ENCODE assay signal across 15 cellular contexts in genomic region chr6:337782-338464, GRCh38.
DNase-seq lines count a peak whose midpoint lies in the region; ATAC-seq lines count a peak whose summit lies in the region.
"Had no signal": no experiment of that assay in that cellular context is flagged by ENCODE, and none has a peak within 500 bp of the region (broad histone marks: within the 10 kb centered on the region; RNA-seq: fewer than 3 reads in every experiment).

No MANE protein-coding gene starts in this region.

- ATAC-seq in GM19023 (IDR thresholded peaks at IDR 0.05; ENCODE audit: unreplicated experiment) (no peak), HG02571 (IDR thresholded peaks at IDR 0.05; ENCODE audit: unreplicated experiment) (no peak)
- ATAC-seq: A549 had no signal

- DNase-seq in activated CD4-positive, alpha-beta T cell treated with anti-CD3 and anti-CD28 coated beads for 4 hours, result peak; percentile 33 to 38
- no peak for DNase-seq in activated CD4-positive, alpha-beta T cell treated with anti-CD3 and anti-CD28 coated beads for 1 hour
- DNase-seq in KBM-7 (peak; percentile 73), SHP77 (lab: John Stamatoyannopoulos, UW) (no peak)
- peak; percentile 25 for DNase-seq in activated naive CD8-positive, alpha-beta T cell treated with anti-CD3 and anti-CD28 coated beads, Interleukin-2, amount 50 U/mL, for 16 hours (ENCODE audit: low read depth, low spot score)
- peak; percentile 33 for DNase-seq in stimulated activated CD4-positive, alpha-beta T cell treated with anti-CD3 and anti-CD28 coated beads, Interleukin-4, amount 100 ng/mL, for 1 hour
- DNase-seq: activated effector memory CD4-positive, alpha-beta T cell treated with anti-CD3 and anti-CD28 coated beads, Interleukin-2, amount 50 U/mL, for 16 hours; colonic mucosa; DMS153; NCI-H1092 treated with DMSO at 0.1 percent for 48 hours; NCI-H446 treated with DMSO at 0.1 percent for 48 hours; transverse colon had no signal

- in situ Hi-C loops in KBM-7 (cut with MboI; ENCODE audit: low pct_unique_long_range_greater_than_20kb, low sequenced_read_pairs), result no loop called here

Comparison
In these comparisons a context has a peak if more than half of its experiments do, and no peak if none do; other contexts are left out.
1. DNase-seq: peak in activated CD4-positive, alpha-beta T cell treated with anti-CD3 and anti-CD28 coated beads for 4 hours (2 of 2), KBM-7 (single experiment), activated naive CD8-positive, alpha-beta T cell treated with anti-CD3 and anti-CD28 coated beads, Interleukin-2, amount 50 U/mL, for 16 hours (single experiment) and stimulated activated CD4-positive, alpha-beta T cell treated with anti-CD3 and anti-CD28 coated beads, Interleukin-4, amount 100 ng/mL, for 1 hour (single experiment); none in activated CD4-positive, alpha-beta T cell treated with anti-CD3 and anti-CD28 coated beads for 1 hour (single experiment) and SHP77 (0 of 2).